Comparison of ENCODE assay signal across 8 cellular contexts in the genomic region with DNA sequence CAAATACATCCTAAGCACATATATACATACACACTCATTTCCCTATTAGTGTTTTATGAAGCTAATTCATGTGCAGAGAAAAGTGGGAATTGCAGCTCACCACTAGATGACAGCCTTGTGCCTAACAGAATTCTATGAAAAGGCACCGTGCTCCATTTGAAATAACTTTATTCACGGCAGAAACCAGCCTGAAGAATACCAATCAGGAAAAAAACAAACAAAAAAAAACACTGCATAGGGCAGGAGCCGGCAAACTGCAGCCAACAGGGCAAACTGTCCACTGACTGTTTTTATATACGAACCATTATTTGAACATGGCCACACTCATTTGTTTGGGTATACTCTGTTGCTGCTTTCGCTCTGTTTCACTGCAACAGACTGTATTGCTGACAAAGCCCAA. TPM values are rescaled to one million over a fixed set of nuclear protein-coding genes. Genes with fewer than 3 reads are reported as not detected.
DNase-seq lines count a peak whose midpoint lies in the region; FAIRE-seq and TF ChIP-seq lines count a peak whose summit lies in the region.

No MANE protein-coding gene starts in this region.

- H3K4me3 ChIP-seq in fibroblast of lung (replicated peaks in 1 of 4; ENCODE audit: control extremely low read depth in 1 of 4, insufficient read depth in 1 of 4, low read depth in 3 of 4, low read length in 4 of 4) (peak overlapping the region in 1 of 4 experiments; percentile 27), osteoblast (ENCODE audit: insufficient read depth, low read length) (peak overlapping the region; percentile 35)

- TF ChIP-seq CTCF in fibroblast of lung (conservative IDR thresholded peaks at IDR 0.05 in 1 of 2, IDR thresholded peaks at IDR 0.05 in 1 of 2; ENCODE audit: low read depth in 1 of 2, low read length in 2 of 2): peak; percentile 87 to 91
- peak; percentile 91 for TF ChIP-seq CTCF in osteoblast (IDR thresholded peaks at IDR 0.05; ENCODE audit: extremely low read depth, low read depth, low read length)

- H3K9me3 ChIP-seq in fibroblast of lung (ENCODE audit: control insufficient read depth, insufficient read depth, low read depth, low read length): no peaks in the 10 kb centered on the region
- no peaks in the 10 kb centered on the region for H3K9me3 ChIP-seq in osteoblast (ENCODE audit: low read depth, low read length)

- no peak for TF ChIP-seq POLR2A in H54 (IDR thresholded peaks at IDR 0.05; ENCODE audit: low read depth, low read length)

- DNase-seq in AML-193 (lab: John Stamatoyannopoulos, UW) (peak; percentile 11 to 17), H54 (ENCODE audit: insufficient read length, low spot score) (no peak), RKO (ENCODE audit: low spot score) (peak; percentile 71), fibroblast of lung (ENCODE audit: low read depth in 2 of 2) (peak; percentile 41 to 74), osteoblast (ENCODE audit: insufficient read length, low spot score, missing footprints) (peak; percentile 70), NCI-H2029 (lab: John Stamatoyannopoulos, UW) (no peak)
- DNase-seq in activated effector memory CD4-positive, alpha-beta T cell treated with anti-CD3 and anti-CD28 coated beads, Interleukin-2, amount 50 U/mL, for 16 hours: no peak
- no peak for DNase-seq in stimulated activated CD4-positive, alpha-beta T cell treated with anti-CD3 and anti-CD28 coated beads, Interleukin-2, amount 100 ng/mL, for 48 hours

- no peak overlapping the region for H2AFZ ChIP-seq in fibroblast of lung (ENCODE audit: low read length)
- peak overlapping the region; percentile 32 for H2AFZ ChIP-seq in osteoblast (ENCODE audit: low read length)

- peak; percentile 91 for FAIRE-seq in H54 (lab: Jason Lieb, UNC)

- H3K27ac ChIP-seq in fibroblast of lung (ENCODE audit: insufficient read depth, low read length): no peak overlapping the region
- H3K27ac ChIP-seq in osteoblast (ENCODE audit: low read depth, low read length): no peak overlapping the region

- H4K20me1 ChIP-seq in fibroblast of lung (ENCODE audit: control insufficient read depth, extremely low read depth, insufficient read depth, low read length) (no peaks in the 10 kb centered on the region), osteoblast (ENCODE audit: insufficient read depth, low read length) (no peaks in the 10 kb centered on the region)

- H3K27me3 ChIP-seq in fibroblast of lung (ENCODE audit: control insufficient read depth, insufficient read depth, low read length) (no peaks in the 10 kb centered on the region), osteoblast (ENCODE audit: insufficient read depth, low read length) (no peaks in the 10 kb centered on the region)

- H3K4me2 ChIP-seq in fibroblast of lung (ENCODE audit: extremely low read depth, insufficient read depth, low read length) (peak overlapping the region; percentile 28), osteoblast (ENCODE audit: insufficient read depth, low read length) (peak overlapping the region; percentile 75)

- H3K4me1 ChIP-seq in fibroblast of lung (ENCODE audit: control insufficient read depth, extremely low read depth, insufficient read depth, low read length) (no peaks in the 10 kb centered on the region), osteoblast (ENCODE audit: insufficient read depth, low read length) (peaks cover 7% of the 10 kb centered on the region)

- H3K79me2 ChIP-seq in fibroblast of lung (ENCODE audit: control insufficient read depth, insufficient read depth, low read length) (no peaks in the 10 kb centered on the region), osteoblast (ENCODE audit: insufficient read depth, low read length) (no peaks in the 10 kb centered on the region)

- no peak overlapping the region for H3K9ac ChIP-seq in fibroblast of lung (ENCODE audit: insufficient read depth, low read length)

- no peaks in the 10 kb centered on the region for H3K36me3 ChIP-seq in fibroblast of lung (ENCODE audit: control insufficient read depth, insufficient read depth, low read length)
- H3K36me3 ChIP-seq in osteoblast (ENCODE audit: insufficient read depth, low read length): no peaks in the 10 kb centered on the region

RNA-seq across cellular contexts. Expression of a gene that starts 33.6 kb away (rescaled TPM):
- total RNA-seq in fibroblast of lung: 12.1 and 25.4 TPM in 2 replicates
- polyA plus RNA-seq in fibroblast of lung: 7.7 and 9.4 TPM in 2 replicates
- 5.4 and 5.8 TPM in 2 replicates for polyA plus RNA-seq in fibroblast of lung (2012)
- polyA minus RNA-seq in fibroblast of lung (ENCODE audit: low replicate concordance): 4.8 and 5.1 TPM in 2 replicates
- 6.5 and 8.5 TPM in 2 replicates for total RNA-seq in osteoblast

Comparison
In these comparisons a context has a peak if more than half of its experiments do, and no peak if none do; other contexts are left out.
1. DNase-seq: peak in AML-193 (2 of 2), RKO (single experiment), fibroblast of lung (2 of 2) and osteoblast (single experiment); none in H54 (single experiment), activated effector memory CD4-positive, alpha-beta T cell treated with anti-CD3 and anti-CD28 coated beads, Interleukin-2, amount 50 U/mL, for 16 hours (single experiment), stimulated activated CD4-positive, alpha-beta T cell treated with anti-CD3 and anti-CD28 coated beads, Interleukin-2, amount 100 ng/mL, for 48 hours (0 of 2) and NCI-H2029 (single experiment).